ENCODE assay signal across 35 cellular contexts in genomic region chr6:137084090-137084489, GRCh38. TPM values are rescaled to one million over a fixed set of nuclear protein-coding genes. Genes with fewer than 3 reads are reported as not detected.
"Had no signal": no experiment of that assay in that cellular context is flagged by ENCODE, and none has a peak within 500 bp of the region (broad histone marks: within the 10 kb centered on the region; RNA-seq: fewer than 3 reads in every experiment).

No MANE protein-coding gene starts in this region.

- H3K4me3 ChIP-seq: ascending aorta, cardiac muscle cell, MG63, PC-9 had no signal

- H3K27ac Mint-ChIP-seq: activated CD4-positive, alpha-beta T cell treated with anti-CD3 and anti-CD28 coated beads, Interleukin-2, amount 10 ng/mL, durations not matched to agents 24 days and 14 days; activated CD8-positive, alpha-beta T cell treated with anti-CD3 and anti-CD28 coated beads for 36 hours; activated naive CD8-positive, alpha-beta T cell treated with anti-CD3 and anti-CD28 coated beads for 36 hours had no signal

- H3K9me3 ChIP-seq: ascending aorta, MG63 had no signal

- DNase-seq: activated CD4-positive, alpha-beta T cell treated with anti-CD3 and anti-CD28 coated beads, Interleukin-2, amount 10 ng/mL, durations not matched to agents 24 days and 14 days; activated CD4-positive, alpha-beta T cell treated with anti-CD3 and anti-CD28 coated beads, Interleukin-2, amount 50 U/mL, for 4 hours; activated CD8-positive, alpha-beta T cell treated with anti-CD3 and anti-CD28 coated beads for 36 hours; activated effector memory CD4-positive, alpha-beta T cell treated with anti-CD3 and anti-CD28 coated beads, Interleukin-2, amount 50 U/mL, for 16 hours; activated naive CD4-positive, alpha-beta T cell; activated naive CD4-positive, alpha-beta T cell treated with anti-CD3 and anti-CD28 coated beads, Interleukin-2, amount 50 U/mL, for 16 hours; activated naive CD8-positive, alpha-beta T cell treated with anti-CD3 and anti-CD28 coated beads for 36 hours; activated T-cell treated with anti-CD3 and anti-CD28 coated beads, Interleukin-2, amount 50 U/mL, for 1 hour; activated T-cell treated with anti-CD3 and anti-CD28 coated beads, Interleukin-2, amount 50 U/mL, for 72 hours; amygdala; Kasumi-1; KBM-7; MG63; NCI-H1048; NCI-H1105 treated with DMSO at 0.1 percent for 48 hours; NCI-H1436 treated with DMSO at 0.1 percent for 48 hours; NCI-H1694 treated with DMSO at 0.1 percent for 48 hours; NCI-H2029; NCI-H510A; NCI-H526; NCI-H748 treated with DMSO at 0.1 percent for 48 hours; NK-92 treated with Interleukin-12 subunit alpha and Interleukin-12 subunit beta, amount 100 ng/mL, for 24 hours; PC-9; SIG-M5; T1000 had no signal

- H2AFZ ChIP-seq: PC-9 had no signal

- H3K4me3 Mint-ChIP-seq: activated CD4-positive, alpha-beta T cell treated with anti-CD3 and anti-CD28 coated beads, Interleukin-2, amount 10 ng/mL, durations not matched to agents 24 days and 14 days; activated CD8-positive, alpha-beta T cell treated with anti-CD3 and anti-CD28 coated beads for 36 hours; activated naive CD8-positive, alpha-beta T cell treated with anti-CD3 and anti-CD28 coated beads for 36 hours; activated T-helper 17 cell treated with anti-CD3 and anti-CD28 coated beads, Interleukin-2, amount 50 U/mL, for 72 hours; central memory CD8-positive, alpha-beta T cell had no signal

- H3K27ac ChIP-seq: ascending aorta, cardiac muscle cell, PC-9, RWPE1 had no signal

- H3K36me3 ChIP-seq: ascending aorta, cardiac muscle cell, MG63 had no signal

- H3K9me3 Mint-ChIP-seq: activated CD4-positive, alpha-beta T cell treated with anti-CD3 and anti-CD28 coated beads, Interleukin-2, amount 10 ng/mL, durations not matched to agents 24 days and 14 days; activated CD8-positive, alpha-beta T cell treated with anti-CD3 and anti-CD28 coated beads for 36 hours; activated naive CD8-positive, alpha-beta T cell treated with anti-CD3 and anti-CD28 coated beads for 36 hours; activated T-cell treated with anti-CD3 and anti-CD28 coated beads, Interleukin-2, amount 50 U/mL, for 72 hours; activated T-helper 17 cell treated with anti-CD3 and anti-CD28 coated beads, Interleukin-2, amount 50 U/mL, for 72 hours; central memory CD8-positive, alpha-beta T cell had no signal

- H3K36me3 Mint-ChIP-seq: activated naive CD8-positive, alpha-beta T cell treated with anti-CD3 and anti-CD28 coated beads for 36 hours had no signal

- H3K4me2 ChIP-seq: PC-9 had no signal

- H3K27me3 ChIP-seq: ascending aorta, cardiac muscle cell, MG63 had no signal

- H3K4me1 Mint-ChIP-seq: activated naive CD8-positive, alpha-beta T cell treated with anti-CD3 and anti-CD28 coated beads for 36 hours; activated T-helper 17 cell treated with anti-CD3 and anti-CD28 coated beads, Interleukin-2, amount 50 U/mL, for 72 hours; central memory CD8-positive, alpha-beta T cell had no signal

- ATAC-seq: activated CD8-positive, alpha-beta T cell treated with anti-CD3 and anti-CD28 coated beads for 36 hours; Right ventricle myocardium inferior had no signal

- H3K4me1 ChIP-seq: ascending aorta had no signal

RNA-seq across cellular contexts. Expression of gene IL20RA, which starts 39.3 kb away (rescaled TPM):
- total RNA-seq: activated CD4-positive, alpha-beta T cell treated with anti-CD3 and anti-CD28 coated beads, Interleukin-2, amount 10 ng/mL, durations not matched to agents 24 days and 14 days; activated CD8-positive, alpha-beta memory T cell treated with anti-CD3 and anti-CD28 coated beads for 36 hours; activated CD8-positive, alpha-beta T cell treated with anti-CD3 and anti-CD28 coated beads for 36 hours; activated naive CD8-positive, alpha-beta T cell treated with anti-CD3 and anti-CD28 coated beads for 36 hours; activated T-cell treated with anti-CD3 and anti-CD28 coated beads, Interleukin-2, amount 50 U/mL, for 72 hours; ascending aorta; OCI-LY7; T-helper 1 cell treated with Interleukin-12 subunit alpha and Interleukin-12 subunit beta and Interleukin-4 antibody, amounts not matched to agents 30 ng/mL and 1 ng/mL, for 36 hours; T-helper 2 cell treated with Interferon-gamma antibody and Interleukin-4, amounts not matched to agents 100 ng/mL and 5 ng/mL, for 36 hours had no signal
